Comparison of ENCODE assay signal across 21 cellular contexts in genomic region chr2:109346601-109347228, GRCh38.
DNase-seq lines count a peak whose midpoint lies in the region; ATAC-seq, FAIRE-seq and TF ChIP-seq lines count a peak whose summit lies in the region.
"Had no signal": no experiment of that assay in that cellular context is flagged by ENCODE, and none has a peak within 500 bp of the region (broad histone marks: within the 10 kb centered on the region; RNA-seq: fewer than 3 reads in every experiment).

No MANE protein-coding gene starts in this region.

- no peak overlapping the region for H3K4me3 ChIP-seq in BLaER1 treated with 17β-estradiol and CSF1 and Interleukin-3, amounts not matched to agents 10 nM and 100 nM
- no peak overlapping the region for H3K4me3 ChIP-seq in GM12878
- H3K4me3 ChIP-seq in neural progenitor cell, result no peak overlapping the region
- H3K4me3 ChIP-seq: GM23248, HAP-1 had no signal

- FAIRE-seq in GM12878 (lab: Jason Lieb, UNC), result peak; percentile 13
- FAIRE-seq: D721Med, G401.6, RCC 7860 had no signal

- WGBS in GM12878 (ENCODE audit: insufficient coverage, insufficient replicate concordance, low lambda C conversion rate, missing lambda C conversion rate), result 48% methylated on average over 12 of the region's 12 CpGs

- in situ Hi-C loops in GM12878 (cut with MboI), result no loop called here

- H3K27me3 ChIP-seq in BLaER1 treated with 17β-estradiol and CSF1 and Interleukin-3, amounts not matched to agents 10 nM and 100 nM, result no peaks in the 10 kb centered on the region
- no peaks in the 10 kb centered on the region for H3K27me3 ChIP-seq in CD4-positive, alpha-beta T cell (ENCODE audit: control insufficient read depth, insufficient read depth, low read length)
- no peaks in the 10 kb centered on the region for H3K27me3 ChIP-seq in GM12878 (replicated peaks in 1 of 2; ENCODE audit: control insufficient read depth in 2 of 2, insufficient read depth in 2 of 2, low read length in 1 of 2)
- no peaks in the 10 kb centered on the region for H3K27me3 ChIP-seq in neural progenitor cell

- H4K20me1 ChIP-seq in BLaER1 treated with 17β-estradiol and CSF1 and Interleukin-3, amounts not matched to agents 10 nM and 100 nM, result peaks cover 0 to 100% (median 100%) of the 10 kb centered on the region in 11 experiments; a peak in 19 of 22 replicates
- H4K20me1 ChIP-seq in GM12878 (ENCODE audit: control insufficient read depth, insufficient read depth) (no peaks in the 10 kb centered on the region), neural progenitor cell (ENCODE audit: low read depth) (no peaks in the 10 kb centered on the region)

- no peak for TF ChIP-seq EP300 in GM12878 (IDR thresholded peaks at IDR 0.05; ENCODE audit: borderline replicate concordance in 1 of 2, control insufficient read depth in 1 of 2, low read depth in 2 of 2, low read length in 2 of 2)

- H3F3A ChIP-seq in neural progenitor cell (ENCODE audit: low read depth), result no peaks in the 10 kb centered on the region

- H3K27ac Mint-ChIP-seq in CD4-positive, alpha-beta T cell, result peak overlapping the region; percentile 87
- H3K27ac Mint-ChIP-seq in neural progenitor cell (peak overlapping the region; percentile 69), Calu3 (ENCODE audit: unreplicated experiment) (no peak overlapping the region)

- ATAC-seq in CD4-positive, alpha-beta T cell (ENCODE audit: poor library complexity), result no peak
- no peak for ATAC-seq in GM12878
- ATAC-seq: Right ventricle myocardium inferior had no signal

- no peaks in the 10 kb centered on the region for H3K9me3 ChIP-seq in BLaER1 treated with 17β-estradiol and CSF1 and Interleukin-3, amounts not matched to agents 10 nM and 100 nM (replicated peaks in 1 of 11)
- no peaks in the 10 kb centered on the region for H3K9me3 ChIP-seq in CD4-positive, alpha-beta T cell (ENCODE audit: control insufficient read depth, low read length)
- H3K9me3 ChIP-seq in GM12878 (replicated peaks; ENCODE audit: control insufficient read depth, insufficient read depth, low read length) (no peaks in the 10 kb centered on the region), neural progenitor cell (ENCODE audit: low read depth) (no peaks in the 10 kb centered on the region)
- H3K9me3 ChIP-seq: HAP-1 had no signal

- POLR2A ChIA-PET in CD4-positive, alpha-beta T cell (lab: Charles Lee), result no interaction called here
- POLR2A ChIA-PET in GM12878 (lab: Charles Lee), result no interaction called here

- peak overlapping the region; percentile 82 to 97 (median 93) for H3K4me2 ChIP-seq in BLaER1 treated with 17β-estradiol and CSF1 and Interleukin-3, amounts not matched to agents 10 nM and 100 nM
- H3K4me2 ChIP-seq in GM12878 (ENCODE audit: control insufficient read depth, insufficient read depth) (no peak overlapping the region), neural progenitor cell (no peak overlapping the region)

- peak overlapping the region in 9 of 11 experiments; percentile 10 to 82 (median 67); a peak in 17 of 22 replicates for H3K27ac ChIP-seq in BLaER1 treated with 17β-estradiol and CSF1 and Interleukin-3, amounts not matched to agents 10 nM and 100 nM
- no peak overlapping the region for H3K27ac ChIP-seq in CD4-positive, alpha-beta T cell (ENCODE audit: low read depth, low read length)
- no peak overlapping the region for H3K27ac ChIP-seq in GM12878 (ENCODE audit: control insufficient read depth, insufficient read depth)
- H3K27ac ChIP-seq in neural progenitor cell, result no peak overlapping the region
- H3K27ac ChIP-seq: GM23248 had no signal

- peak overlapping the region in 5 of 11 experiments; percentile 2 to 65 (median 19); a peak in 5 of 22 replicates for H3K9ac ChIP-seq in BLaER1 treated with 17β-estradiol and CSF1 and Interleukin-3, amounts not matched to agents 10 nM and 100 nM
- no peak overlapping the region for H3K9ac ChIP-seq in GM12878 (ENCODE audit: control insufficient read depth, insufficient read depth, low read length)
- no peak overlapping the region for H3K9ac ChIP-seq in neural progenitor cell
- H3K9ac ChIP-seq: GM23248 had no signal

- TF ChIP-seq POLR2A in GM12878 (IDR thresholded peaks at IDR 0.05; ENCODE audit: low read depth, low read length), result no peak

- intact Hi-C loops in CD4-positive, alpha-beta T cell (cut with DNase I, micrococcal nuclease), result loop anchor here (5.0 to 10.0 kb wide), 2 partner anchors 129 to 332 kb away; no protein-coding TSS in a partner anchor
- intact Hi-C loops in GM12878 (cut with micrococcal nuclease; ENCODE audit: unreplicated experiment) (no loop called here), Calu3 (cut with micrococcal nuclease; ENCODE audit: unreplicated experiment) (no loop called here)

- no peak overlapping the region for H3K4me3 Mint-ChIP-seq in CD4-positive, alpha-beta T cell
- H3K4me3 Mint-ChIP-seq in neural progenitor cell, result no peak overlapping the region
- H3K4me3 Mint-ChIP-seq in Calu3 (ENCODE audit: low read depth, unreplicated experiment), result no peak overlapping the region

- peaks cover 49% of the 10 kb centered on the region for H3K4me1 Mint-ChIP-seq in CD4-positive, alpha-beta T cell (ENCODE audit: low read depth)
- peaks cover 70% of the 10 kb centered on the region for H3K4me1 Mint-ChIP-seq in neural progenitor cell
- H3K4me1 Mint-ChIP-seq in Calu3 (ENCODE audit: low read depth, unreplicated experiment), result no peaks in the 10 kb centered on the region

- no peak for TF ChIP-seq RAD21 in GM12878 (IDR thresholded peaks at IDR 0.05; ENCODE audit: insufficient read depth, low read depth, low read length)

- H2AFZ ChIP-seq in GM12878 (ENCODE audit: control insufficient read depth, low read depth, low read length) (no peak overlapping the region), neural progenitor cell (replicated peaks) (no peak overlapping the region)
- H2AFZ ChIP-seq: GM23248 had no signal

- no peaks in the 10 kb centered on the region for H3K27me3 Mint-ChIP-seq in CD4-positive, alpha-beta T cell
- H3K27me3 Mint-ChIP-seq in neural progenitor cell (ENCODE audit: insufficient read depth, low read depth) (peaks cover 5% of the 10 kb centered on the region), Calu3 (ENCODE audit: unreplicated experiment) (peaks cover 91% of the 10 kb centered on the region)

- DNase-seq in CD4-positive, alpha-beta T cell, result no peak
- DNase-seq in GM12878 (ENCODE audit: low read depth, low spot score) (no peak), neural progenitor cell (ENCODE audit: low spot score) (no peak), COR-L47 (lab: John Stamatoyannopoulos, UW) (no peak), Calu3 (no peak), activated gamma-delta T cell (lab: John Stamatoyannopoulos, UW) (no peak)
- DNase-seq: ACHN; AML-193; DND-41; GM23248; NCI-H1436 treated with DMSO at 0.1 percent for 48 hours; NCI-H2029; NCI-H748 treated with DMSO at 0.1 percent for 48 hours; NK-92 treated with Interleukin-12 subunit alpha and Interleukin-12 subunit beta, amount 100 ng/mL, for 24 hours; SW 1271 had no signal

- no peaks in the 10 kb centered on the region for H3K36me3 Mint-ChIP-seq in CD4-positive, alpha-beta T cell (ENCODE audit: low read depth)
- H3K36me3 Mint-ChIP-seq in neural progenitor cell (no peaks in the 10 kb centered on the region), Calu3 (ENCODE audit: insufficient read depth, unreplicated experiment) (no peaks in the 10 kb centered on the region)

- RAD21 ChIA-PET in GM12878 (lab: Charles Lee; ENCODE audit: unreplicated experiment), result no interaction called here

- BruUV-seq in GM12878 (replicated peaks; lab: Mats Ljungman, UMichigan) (no TSS peak), Calu3 (replicated peaks; lab: Mats Ljungman, UMichigan) (no TSS peak)

- SMC1A ChIA-PET in GM12878 (lab: Charles Lee; ENCODE audit: uncharacterized antibody, unreplicated experiment), result no interaction called here

- no peak for TF ChIP-seq CTCF in CD4-positive, alpha-beta T cell (IDR thresholded peaks at IDR 0.05)
- no peak for TF ChIP-seq CTCF in GM12878 (IDR thresholded peaks at IDR 0.05 in 2 of 3, conservative IDR thresholded peaks at IDR 0.05 in 1 of 3; ENCODE audit: control insufficient read depth in 2 of 3, extremely low read depth in 1 of 3, insufficient read depth in 1 of 3, low read depth in 3 of 3, low read length in 3 of 3)
- no peak for TF ChIP-seq CTCF in neural progenitor cell (IDR thresholded peaks at IDR 0.05)
- TF ChIP-seq CTCF in Calu3 (IDR thresholded peaks at IDR 0.05; ENCODE audit: unreplicated experiment), result no peak

- peaks cover 0 to 17% (median 0%) of the 10 kb centered on the region in 11 experiments; a peak in 1 of 22 replicates for H3K36me3 ChIP-seq in BLaER1 treated with 17β-estradiol and CSF1 and Interleukin-3, amounts not matched to agents 10 nM and 100 nM
- H3K36me3 ChIP-seq in GM12878 (ENCODE audit: control insufficient read depth in 2 of 2, insufficient read depth in 2 of 2, low read length in 1 of 2) (no peaks in the 10 kb centered on the region), neural progenitor cell (no peaks in the 10 kb centered on the region)
- H3K36me3 ChIP-seq: HAP-1 had no signal

- peaks cover 72 to 100% (median 100%) of the 10 kb centered on the region in 10 experiments for H3K4me1 ChIP-seq in BLaER1 treated with 17β-estradiol and CSF1 and Interleukin-3, amounts not matched to agents 10 nM and 100 nM
- H3K4me1 ChIP-seq in GM12878 (ENCODE audit: control insufficient read depth, insufficient read depth, low read length) (0 out of 2 replicates have a peak, but pooled peaks cover 3% of the 10 kb centered on the region), neural progenitor cell (peaks cover 30% of the 10 kb centered on the region)
- H3K4me1 ChIP-seq: HAP-1 had no signal

- H3K79me2 ChIP-seq in GM12878 (ENCODE audit: control insufficient read depth, insufficient read depth, low read length), result no peaks in the 10 kb centered on the region
- H3K79me2 ChIP-seq in neural progenitor cell (ENCODE audit: low read depth), result no peaks in the 10 kb centered on the region

- CTCF ChIA-PET in CD4-positive, alpha-beta T cell (lab: Charles Lee), result no interaction called here
- CTCF ChIA-PET in GM12878 (lab: Yijun Ruan, JAX), result no interaction called here
- CTCF ChIA-PET in Calu3 (lab: Charles Lee), result no interaction called here

- no peaks in the 10 kb centered on the region for H3K9me3 Mint-ChIP-seq in CD4-positive, alpha-beta T cell
- H3K9me3 Mint-ChIP-seq in neural progenitor cell (no peaks in the 10 kb centered on the region), Calu3 (ENCODE audit: low read depth, unreplicated experiment) (no peaks in the 10 kb centered on the region)

TF ChIP-seq in GM12878, 131 proteins besides CTCF, POLR2A, EP300 and RAD21 (continues in another document):
- TF ChIP-seq, protein P1, sequence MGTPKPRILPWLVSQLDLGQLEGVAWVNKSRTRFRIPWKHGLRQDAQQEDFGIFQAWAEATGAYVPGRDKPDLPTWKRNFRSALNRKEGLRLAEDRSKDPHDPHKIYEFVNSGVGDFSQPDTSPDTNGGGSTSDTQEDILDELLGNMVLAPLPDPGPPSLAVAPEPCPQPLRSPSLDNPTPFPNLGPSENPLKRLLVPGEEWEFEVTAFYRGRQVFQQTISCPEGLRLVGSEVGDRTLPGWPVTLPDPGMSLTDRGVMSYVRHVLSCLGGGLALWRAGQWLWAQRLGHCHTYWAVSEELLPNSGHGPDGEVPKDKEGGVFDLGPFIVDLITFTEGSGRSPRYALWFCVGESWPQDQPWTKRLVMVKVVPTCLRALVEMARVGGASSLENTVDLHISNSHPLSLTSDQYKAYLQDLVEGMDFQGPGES (IDR thresholded peaks at IDR 0.05), result no peak

Comparison
In these comparisons a context has a peak if more than half of its experiments do, and no peak if none do; other contexts are left out.
1. H3K27ac ChIP-seq: peak in BLaER1 treated with 17β-estradiol and CSF1 and Interleukin-3, amounts not matched to agents 10 nM and 100 nM (9 of 11); none in CD4-positive, alpha-beta T cell (single experiment), GM12878 (single experiment) and neural progenitor cell (single experiment).
2. H3K4me2 ChIP-seq: peak in BLaER1 treated with 17β-estradiol and CSF1 and Interleukin-3, amounts not matched to agents 10 nM and 100 nM (11 of 11); none in GM12878 (single experiment) and neural progenitor cell (single experiment).
3. intact Hi-C loops: an anchor here in CD4-positive, alpha-beta T cell (5.0 to 10.0 kb wide); none called in GM12878 and Calu3.